In genomic region chr20:2946988-2947961, GRCh38 we compare ENCODE assay signal across 11 cellular contexts.
A peak's percentile ranks its signal among the peaks of the same experiment; 100 is the strongest.
DNase-seq lines count a peak whose midpoint lies in the region; ATAC-seq, FAIRE-seq and TF ChIP-seq lines count a peak whose summit lies in the region.
"Had no signal": no experiment of that assay in that cellular context is flagged by ENCODE, and none has a peak within 500 bp of the region (broad histone marks: within the 10 kb centered on the region; RNA-seq: fewer than 3 reads in every experiment).

No MANE protein-coding gene starts in this region.

- CTCF ChIA-PET in GM12878 (lab: Yijun Ruan, JAX), result interaction anchor here (0.7 kb wide), 1 partner anchor 476 kb away, joined by 3 read pairs; no protein-coding TSS in a partner anchor

- intact Hi-C loops in Right ventricle myocardium inferior (cut with DNase I) (no loop called here), GM12878 (cut with micrococcal nuclease; ENCODE audit: unreplicated experiment) (no loop called here), left lung (cut with DNase I) (no loop called here)

- H3K4me3 ChIP-seq in right atrium auricular region (no peak overlapping the region), GM12878 (no peak overlapping the region), left lung (no peak overlapping the region)

- H3K9me3 Mint-ChIP-seq in type B pancreatic cell, result no peaks in the 10 kb centered on the region

- peak; percentile 27 for FAIRE-seq in GM12878 (lab: Jason Lieb, UNC)

- POLR2A ChIA-PET in GM12878 (lab: Charles Lee), result no interaction called here

- no peak for TF ChIP-seq RAD21 in GM12878 (IDR thresholded peaks at IDR 0.05; ENCODE audit: insufficient read depth, low read depth, low read length)

- in situ Hi-C loops in GM12878 (cut with MboI), result no loop called here

- H4K20me1 ChIP-seq in GM12878 (ENCODE audit: control insufficient read depth, insufficient read depth), result no peaks in the 10 kb centered on the region

- peak overlapping the region; percentile 58 for H3K4me3 Mint-ChIP-seq in type B pancreatic cell
- H3K4me3 Mint-ChIP-seq: B cell had no signal

- H3K9ac ChIP-seq in GM12878 (ENCODE audit: control insufficient read depth, insufficient read depth, low read length), result no peak overlapping the region

- H3K27ac ChIP-seq in right atrium auricular region (no peak overlapping the region), GM12878 (ENCODE audit: control insufficient read depth, insufficient read depth) (no peak overlapping the region), left lung (peak overlapping the region; percentile 28 to 51), foreskin keratinocyte (no peak overlapping the region)

- H3K9me3 ChIP-seq in right atrium auricular region, result no peaks in the 10 kb centered on the region
- no peaks in the 10 kb centered on the region for H3K9me3 ChIP-seq in GM12878 (replicated peaks; ENCODE audit: control insufficient read depth, insufficient read depth, low read length)
- H3K9me3 ChIP-seq in left lung, result no peaks in the 10 kb centered on the region

- BruUV-seq in GM12878 (replicated peaks; lab: Mats Ljungman, UMichigan), result no TSS peak

- H3K36me3 ChIP-seq in right atrium auricular region, result peaks cover 4% of the 10 kb centered on the region
- H3K36me3 ChIP-seq in GM12878 (ENCODE audit: control insufficient read depth in 2 of 2, insufficient read depth in 2 of 2, low read length in 1 of 2), result peaks cover 3 to 4% of the 10 kb centered on the region in 2 experiments; a peak in 3 of 4 replicates
- H3K36me3 ChIP-seq in left lung, result peaks cover 0 to 17% of the 10 kb centered on the region in 2 donors

- ATAC-seq in Right ventricle myocardium inferior, result peak; percentile 86
- ATAC-seq in GM12878, result no peak
- peak; percentile 93 for ATAC-seq in left lung
- no peak for ATAC-seq in foreskin keratinocyte
- no peak for ATAC-seq in HG03097 (IDR thresholded peaks at IDR 0.05; ENCODE audit: low FRiP score, unreplicated experiment)
- no peak for ATAC-seq in GM18909 (IDR thresholded peaks at IDR 0.05; ENCODE audit: poor library complexity, unreplicated experiment)

- peaks cover 18% of the 10 kb centered on the region for H3K4me1 Mint-ChIP-seq in type B pancreatic cell (ENCODE audit: unreplicated experiment)
- H3K4me1 Mint-ChIP-seq: B cell had no signal

- no peak overlapping the region for H3K4me2 ChIP-seq in GM12878 (ENCODE audit: control insufficient read depth, insufficient read depth)

- H3K4me1 ChIP-seq in right atrium auricular region, result peaks cover 0 to 9% of the 10 kb centered on the region in 2 donors
- no peaks in the 10 kb centered on the region for H3K4me1 ChIP-seq in GM12878 (ENCODE audit: control insufficient read depth, insufficient read depth, low read length)
- H3K4me1 ChIP-seq in left lung, result peaks cover 0 to 17% of the 10 kb centered on the region in 2 donors
- no peaks in the 10 kb centered on the region for H3K4me1 ChIP-seq in foreskin keratinocyte

- SMC1A ChIA-PET in GM12878 (lab: Charles Lee; ENCODE audit: uncharacterized antibody, unreplicated experiment), result interaction anchor here (1.3 kb wide), 1 partner anchor 16 kb away, joined by 3 read pairs; no protein-coding TSS in a partner anchor

- no peak for TF ChIP-seq EP300 in GM12878 (IDR thresholded peaks at IDR 0.05; ENCODE audit: borderline replicate concordance in 1 of 2, control insufficient read depth in 1 of 2, low read depth in 2 of 2, low read length in 2 of 2)

- RAD21 ChIA-PET in GM12878 (lab: Charles Lee; ENCODE audit: unreplicated experiment), result no interaction called here

- peak overlapping the region; percentile 19 for H3K27ac Mint-ChIP-seq in type B pancreatic cell
- H3K27ac Mint-ChIP-seq: B cell had no signal

- H3K27me3 Mint-ChIP-seq in type B pancreatic cell, result no peaks in the 10 kb centered on the region
- H3K27me3 Mint-ChIP-seq: B cell had no signal

- peaks cover 13% of the 10 kb centered on the region for H3K36me3 Mint-ChIP-seq in type B pancreatic cell

- 91% methylated on average over 5 of the region's 5 CpGs for WGBS in GM12878 (ENCODE audit: insufficient coverage, insufficient replicate concordance, low lambda C conversion rate, missing lambda C conversion rate)

- DNase-seq in Right ventricle myocardium inferior (ENCODE audit: missing footprints) (no peak), right atrium auricular region (ENCODE audit: low spot score) (no peak), GM12878 (ENCODE audit: low read depth, low spot score) (no peak), left lung (no peak), type B pancreatic cell (ENCODE audit: extremely low spot score, unreplicated experiment) (no peak), foreskin keratinocyte (no peak)
- DNase-seq: activated naive CD4-positive, alpha-beta T cell treated with Interleukin-2 at 50 U/mL for 16 hours; stimulated activated CD4-positive, alpha-beta T cell treated with anti-CD3 and anti-CD28 coated beads, Interleukin-15, amount 100 ng/mL, for 24 hours had no signal

- no peaks in the 10 kb centered on the region; the same call in 1 of the 2 replicates for H3K79me2 ChIP-seq in GM12878 (ENCODE audit: control insufficient read depth, insufficient read depth, low read length)

- no peaks in the 10 kb centered on the region for H3K27me3 ChIP-seq in right atrium auricular region
- no peaks in the 10 kb centered on the region for H3K27me3 ChIP-seq in GM12878 (replicated peaks in 1 of 2; ENCODE audit: control insufficient read depth in 2 of 2, insufficient read depth in 2 of 2, low read length in 1 of 2)
- no peaks in the 10 kb centered on the region for H3K27me3 ChIP-seq in left lung
- H3K27me3 ChIP-seq in foreskin keratinocyte, result no peaks in the 10 kb centered on the region

- TF ChIP-seq CTCF in right atrium auricular region (IDR thresholded peaks at IDR 0.05) (no peak), GM12878 (IDR thresholded peaks at IDR 0.05 in 2 of 3, conservative IDR thresholded peaks at IDR 0.05 in 1 of 3; ENCODE audit: control insufficient read depth in 2 of 3, extremely low read depth in 1 of 3, insufficient read depth in 1 of 3, low read depth in 3 of 3, low read length in 3 of 3) (no peak), left lung (IDR thresholded peaks at IDR 0.05) (no peak), type B pancreatic cell (conservative IDR thresholded peaks at IDR 0.05) (no peak), foreskin keratinocyte (conservative IDR thresholded peaks at IDR 0.05) (no peak)

- no peak overlapping the region for H2AFZ ChIP-seq in GM12878 (ENCODE audit: control insufficient read depth, low read depth, low read length)

- no peak for TF ChIP-seq POLR2A in GM12878 (IDR thresholded peaks at IDR 0.05; ENCODE audit: low read depth, low read length)

TF ChIP-seq in GM12878, 131 proteins besides CTCF, POLR2A, EP300 and RAD21 (continues in another document):
- TF ChIP-seq MEF2A (IDR thresholded peaks at IDR 0.05; ENCODE audit: insufficient read depth, low read depth, low read length) (no peak), TARDBP (IDR thresholded peaks at IDR 0.05; ENCODE audit: borderline replicate concordance) (no peak), CREB1 (IDR thresholded peaks at IDR 0.05; ENCODE audit: low read depth) (no peak), RB1 (IDR thresholded peaks at IDR 0.05; ENCODE audit: borderline replicate concordance) (no peak), WRNIP1 (IDR thresholded peaks at IDR 0.05; ENCODE audit: borderline replicate concordance, low read depth, low read length) (no peak), CHD1 (IDR thresholded peaks at IDR 0.05; ENCODE audit: low read depth, low read length) (no peak), RAD51 (IDR thresholded peaks at IDR 0.05) (no peak)
- TF ChIP-seq, protein P1, sequence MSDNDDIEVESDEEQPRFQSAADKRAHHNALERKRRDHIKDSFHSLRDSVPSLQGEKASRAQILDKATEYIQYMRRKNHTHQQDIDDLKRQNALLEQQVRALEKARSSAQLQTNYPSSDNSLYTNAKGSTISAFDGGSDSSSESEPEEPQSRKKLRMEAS (IDR thresholded peaks at IDR 0.05; ENCODE audit: low read depth, low read length), result no peak
- TF ChIP-seq, protein P2, sequence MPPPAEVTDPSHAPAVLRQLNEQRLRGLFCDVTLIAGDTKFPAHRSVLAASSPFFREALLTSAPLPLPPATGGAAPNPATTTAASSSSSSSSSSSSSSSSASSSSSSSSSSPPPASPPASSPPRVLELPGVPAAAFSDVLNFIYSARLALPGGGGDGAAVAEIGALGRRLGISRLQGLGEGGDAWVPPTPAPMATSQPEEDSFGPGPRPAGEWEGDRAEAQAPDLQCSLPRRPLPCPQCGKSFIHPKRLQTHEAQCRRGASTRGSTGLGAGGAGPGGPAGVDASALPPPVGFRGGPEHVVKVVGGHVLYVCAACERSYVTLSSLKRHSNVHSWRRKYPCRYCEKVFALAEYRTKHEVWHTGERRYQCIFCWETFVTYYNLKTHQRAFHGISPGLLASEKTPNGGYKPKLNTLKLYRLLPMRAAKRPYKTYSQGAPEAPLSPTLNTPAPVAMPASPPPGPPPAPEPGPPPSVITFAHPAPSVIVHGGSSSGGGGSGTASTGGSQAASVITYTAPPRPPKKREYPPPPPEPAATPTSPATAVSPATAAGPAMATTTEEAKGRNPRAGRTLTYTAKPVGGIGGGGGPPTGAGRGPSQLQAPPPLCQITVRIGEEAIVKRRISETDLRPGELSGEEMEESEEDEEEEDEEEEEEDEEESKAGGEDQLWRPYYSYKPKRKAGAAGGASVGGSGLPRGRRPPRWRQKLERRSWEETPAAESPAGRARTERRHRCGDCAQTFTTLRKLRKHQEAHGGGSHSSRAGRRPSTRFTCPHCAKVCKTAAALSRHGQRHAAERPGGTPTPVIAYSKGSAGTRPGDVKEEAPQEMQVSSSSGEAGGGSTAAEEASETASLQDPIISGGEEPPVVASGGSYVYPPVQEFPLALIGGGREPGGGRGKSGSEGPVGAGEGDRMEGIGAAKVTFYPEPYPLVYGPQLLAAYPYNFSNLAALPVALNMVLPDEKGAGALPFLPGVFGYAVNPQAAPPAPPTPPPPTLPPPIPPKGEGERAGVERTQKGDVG (CRISPR knock-in tag; IDR thresholded peaks at IDR 0.05), result no peak

Comparison
In these comparisons a context has a peak if more than half of its experiments do, and no peak if none do; other contexts are left out.
1. ATAC-seq: peak in Right ventricle myocardium inferior (single experiment) and left lung (single experiment); none in GM12878 (single experiment), foreskin keratinocyte (single experiment), HG03097 (single experiment) and GM18909 (single experiment).
2. H3K27ac ChIP-seq: peak in left lung (2 of 2); none in right atrium auricular region (0 of 2), GM12878 (single experiment) and foreskin keratinocyte (single experiment).